In genomic region chr4:128979934-128980333, GRCh38 we compare ENCODE assay signal across 12 cellular contexts.
DNase-seq lines count a peak whose midpoint lies in the region; FAIRE-seq and TF ChIP-seq lines count a peak whose summit lies in the region.
"Had no signal": no experiment of that assay in that cellular context is flagged by ENCODE, and none has a peak within 500 bp of the region (broad histone marks: within the 10 kb centered on the region; RNA-seq: fewer than 3 reads in every experiment).

No MANE protein-coding gene starts in this region.

- H3K4me2 ChIP-seq in mesenchymal stem cell (ENCODE audit: low read length, poor library complexity, severe bottlenecking) (no peak overlapping the region), mesendoderm (ENCODE audit: low read length) (no peak overlapping the region)

- H4K91ac ChIP-seq in mesenchymal stem cell (ENCODE audit: low read length), result no peak overlapping the region

- intact Hi-C loops in uterus (cut with DNase I; ENCODE audit: low total_unique reads), result no loop called here

- H3K4me1 ChIP-seq in mesenchymal stem cell (ENCODE audit: control insufficient read depth, insufficient read depth, low read depth, low read length) (no peaks in the 10 kb centered on the region), uterus (no peaks in the 10 kb centered on the region), mesendoderm (ENCODE audit: control insufficient read depth, low read depth, low read length) (no peaks in the 10 kb centered on the region)

- H3K4ac ChIP-seq in mesenchymal stem cell (ENCODE audit: low read depth in 1 of 2, low read length in 2 of 2) (no peak overlapping the region), mesendoderm (ENCODE audit: low read depth, low read length) (no peak overlapping the region)

- H3K9me3 ChIP-seq in mesenchymal stem cell (ENCODE audit: control insufficient read depth, low read length) (no peaks in the 10 kb centered on the region), uterus (no peaks in the 10 kb centered on the region)
- H3K9me3 ChIP-seq: sigmoid colon had no signal

- TF ChIP-seq POLR2A in uterus (IDR thresholded peaks at IDR 0.05), result no peak

- peaks cover 0 to 8% of the 10 kb centered on the region in 2 experiments for H3K36me3 ChIP-seq in mesenchymal stem cell (ENCODE audit: control insufficient read depth in 1 of 2, insufficient read depth in 2 of 2, low read depth in 1 of 2, low read length in 2 of 2)
- H3K36me3 ChIP-seq in uterus, result no peaks in the 10 kb centered on the region
- no peaks in the 10 kb centered on the region for H3K36me3 ChIP-seq in mesendoderm (ENCODE audit: control insufficient read depth, insufficient read depth, low read length)
- H3K36me3 ChIP-seq: sigmoid colon had no signal

- DNase-seq in Caki2 (ENCODE audit: low read depth) (peak; percentile 53), NCI-H226 (peak; percentile 53), mesenchymal stem cell (peak; percentile 44), NCI-H2029 treated with DMSO at 0.1 percent for 48 hours (lab: John Stamatoyannopoulos, UW) (no peak), uterus (no peak), Kasumi-1 (lab: John Stamatoyannopoulos, UW) (no peak), mesendoderm (no peak)
- DNase-seq: activated T-cell treated with anti-CD3 and anti-CD28 coated beads, Interleukin-2, amount 50 U/mL, for 24 hours; NCI-H510A; sigmoid colon; T-helper 9 cell had no signal

- no peak overlapping the region for H3K14ac ChIP-seq in mesenchymal stem cell (ENCODE audit: low read length in 2 of 2)

- in situ Hi-C loops in Caki2 (cut with HindIII; ENCODE audit: low pct_unique_long_range_greater_than_20kb, low sequenced_read_pairs), result no loop called here

- H3K27ac ChIP-seq in mesenchymal stem cell (ENCODE audit: low read length, poor library complexity, severe bottlenecking), result no peak overlapping the region
- no peak overlapping the region for H3K27ac ChIP-seq in uterus
- no peak overlapping the region for H3K27ac ChIP-seq in mesendoderm (ENCODE audit: low read depth, low read length)
- H3K27ac ChIP-seq: sigmoid colon had no signal

- H2BK15ac ChIP-seq in mesenchymal stem cell (ENCODE audit: low read depth, poor library complexity, severe bottlenecking), result no peak overlapping the region
- no peak overlapping the region for H2BK15ac ChIP-seq in mesendoderm (replicated peaks; ENCODE audit: low read depth)

- H2AK5ac ChIP-seq in mesenchymal stem cell (ENCODE audit: low read length, severe bottlenecking) (no peak overlapping the region), mesendoderm (ENCODE audit: low read length) (no peak overlapping the region)

- H2BK5ac ChIP-seq in mesenchymal stem cell (ENCODE audit: low read depth, low read length, poor library complexity, severe bottlenecking), result no peak overlapping the region
- no peak overlapping the region for H2BK5ac ChIP-seq in mesendoderm (ENCODE audit: low read length)

- no peak overlapping the region for H2AFZ ChIP-seq in mesenchymal stem cell (ENCODE audit: low read depth, low read length)

- no peak overlapping the region for H4K8ac ChIP-seq in mesenchymal stem cell (ENCODE audit: low read length)
- no peak overlapping the region for H4K8ac ChIP-seq in mesendoderm (ENCODE audit: low read depth, low read length)

- H3K23ac ChIP-seq in mesenchymal stem cell (ENCODE audit: low read length in 2 of 2), result no peak overlapping the region
- H3K23ac ChIP-seq in mesendoderm (ENCODE audit: low read length), result no peak overlapping the region

- no peak overlapping the region for H3K56ac ChIP-seq in mesendoderm (ENCODE audit: low read length)

- no peak overlapping the region for H2BK12ac ChIP-seq in mesenchymal stem cell (ENCODE audit: low read length in 2 of 2)

- H3K27me3 ChIP-seq in mesenchymal stem cell (ENCODE audit: control insufficient read depth in 1 of 2, insufficient read depth in 1 of 2, low read length in 2 of 2), result no peaks in the 10 kb centered on the region
- no peaks in the 10 kb centered on the region for H3K27me3 ChIP-seq in uterus
- no peaks in the 10 kb centered on the region for H3K27me3 ChIP-seq in mesendoderm (ENCODE audit: insufficient read depth, low read length, poor library complexity)
- H3K27me3 ChIP-seq: sigmoid colon had no signal

- H3K9ac ChIP-seq in mesenchymal stem cell (ENCODE audit: low read length) (no peak overlapping the region), mesendoderm (ENCODE audit: low read length) (no peak overlapping the region)

- FAIRE-seq in colon (lab: Jason Lieb, UNC), result peak; percentile 21

- TF ChIP-seq CTCF in uterus (IDR thresholded peaks at IDR 0.05), result no peak

- H3K79me1 ChIP-seq in mesenchymal stem cell (replicated peaks; ENCODE audit: low read length, poor library complexity, severe bottlenecking) (peaks cover 2% of the 10 kb centered on the region), mesendoderm (ENCODE audit: low read length) (no peaks in the 10 kb centered on the region)

- no peaks in the 10 kb centered on the region for H3K79me2 ChIP-seq in mesendoderm (ENCODE audit: control insufficient read depth, insufficient read depth, low read length)

- no peak overlapping the region for H3K18ac ChIP-seq in mesenchymal stem cell (ENCODE audit: low read depth in 1 of 2, low read length in 2 of 2)
- no peak overlapping the region for H3K18ac ChIP-seq in mesendoderm (ENCODE audit: low read length)

- H4K5ac ChIP-seq in mesendoderm (ENCODE audit: low read length), result no peak overlapping the region

- H3K4me3 ChIP-seq in mesenchymal stem cell (ENCODE audit: insufficient read depth in 1 of 2, low read depth in 1 of 2, low read length in 2 of 2) (no peak overlapping the region), uterus (no peak overlapping the region), mesendoderm (ENCODE audit: low read length) (no peak overlapping the region)
- H3K4me3 ChIP-seq: sigmoid colon had no signal

- H2BK120ac ChIP-seq in mesenchymal stem cell (ENCODE audit: low read depth, low read length) (no peak overlapping the region), mesendoderm (ENCODE audit: low read depth, low read length) (no peak overlapping the region)

Comparison
In these comparisons a context has a peak if more than half of its experiments do, and no peak if none do; other contexts are left out.
1. DNase-seq: peak in Caki2 (single experiment), NCI-H226 (single experiment) and mesenchymal stem cell (single experiment); none in NCI-H2029 treated with DMSO at 0.1 percent for 48 hours (single experiment), uterus (0 of 2), Kasumi-1 (0 of 2) and mesendoderm (single experiment).